In the genomic region with DNA sequence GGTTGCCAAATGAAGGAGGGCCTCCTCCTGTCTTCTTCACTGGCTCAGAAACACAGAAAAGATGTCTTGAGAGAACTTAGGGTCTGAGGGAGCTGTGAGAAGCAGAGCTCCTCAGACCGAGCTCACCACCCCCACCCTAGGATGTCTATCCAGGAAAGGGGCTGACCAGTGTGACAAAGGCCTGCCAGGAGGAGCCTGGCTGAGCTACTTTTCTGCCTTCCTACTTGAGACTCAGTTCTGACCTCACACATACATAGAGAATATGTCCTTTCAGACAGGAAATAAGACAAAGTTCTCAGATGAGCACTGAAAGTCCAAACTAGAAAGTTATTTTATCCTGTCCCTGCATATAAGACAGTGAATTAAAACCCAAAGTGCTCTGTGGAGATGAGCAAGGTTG, we compare ENCODE assay signal across 14 cellular contexts. TPM values are rescaled to one million over a fixed set of nuclear protein-coding genes. Genes with fewer than 3 reads are reported as not detected.
DNase-seq lines count a peak whose midpoint lies in the region; ATAC-seq and TF ChIP-seq lines count a peak whose summit lies in the region.
"Had no signal": no experiment of that assay in that cellular context is flagged by ENCODE, and none has a peak within 500 bp of the region (broad histone marks: within the 10 kb centered on the region; RNA-seq: fewer than 3 reads in every experiment).

No MANE protein-coding gene starts in this region.

- no peaks in the 10 kb centered on the region for H3K27me3 ChIP-seq in brain microvascular endothelial cell (replicated peaks)
- H3K27me3 ChIP-seq: BE2C had no signal

- peak; percentile 56 for ATAC-seq in GM21515 (IDR thresholded peaks at IDR 0.05; ENCODE audit: unreplicated experiment)
- peak; percentile 36 for ATAC-seq in HG03439 (IDR thresholded peaks at IDR 0.05; ENCODE audit: unreplicated experiment)
- ATAC-seq in activated naive CD8-positive, alpha-beta T cell treated with anti-CD3 and anti-CD28 coated beads, Interleukin-2, amount 50 U/mL, for 24 hours: no peak

- no peak overlapping the region for H3K27ac Mint-ChIP-seq in activated naive CD8-positive, alpha-beta T cell treated with anti-CD3 and anti-CD28 coated beads, Interleukin-2, amount 50 U/mL, for 24 hours

- in situ Hi-C loops in brain microvascular endothelial cell (cut with HindIII; ENCODE audit: low pct_ligation_motif_present, low sequenced_read_pairs): no loop called here

- no peaks in the 10 kb centered on the region for H3K9me3 Mint-ChIP-seq in activated naive CD8-positive, alpha-beta T cell treated with anti-CD3 and anti-CD28 coated beads, Interleukin-2, amount 50 U/mL, for 24 hours

- peaks cover 2% of the 10 kb centered on the region for H3K4me1 Mint-ChIP-seq in activated naive CD8-positive, alpha-beta T cell treated with anti-CD3 and anti-CD28 coated beads, Interleukin-2, amount 50 U/mL, for 24 hours

- H3K4me3 Mint-ChIP-seq in activated naive CD8-positive, alpha-beta T cell treated with anti-CD3 and anti-CD28 coated beads, Interleukin-2, amount 50 U/mL, for 24 hours: no peak overlapping the region

- no peak overlapping the region for H3K27ac ChIP-seq in brain microvascular endothelial cell
- H3K27ac ChIP-seq: parathyroid adenoma, SK-N-MC had no signal

- TF ChIP-seq CTCF in GM12864 (IDR thresholded peaks at IDR 0.05; ENCODE audit: low read depth, low read length, missing control alignments): no peak
- no peak for TF ChIP-seq CTCF in fibroblast of the aortic adventitia (IDR thresholded peaks at IDR 0.05; ENCODE audit: insufficient read depth, low read length)
- TF ChIP-seq CTCF in brain microvascular endothelial cell (IDR thresholded peaks at IDR 0.05; ENCODE audit: low read depth, low read length, missing control alignments): no peak

- DNase-seq in GM12864 (ENCODE audit: low read depth): peak; percentile 39
- DNase-seq in fibroblast of the aortic adventitia (ENCODE audit: low read depth): peak; percentile 14
- no peak for DNase-seq in NCI-H526 (lab: John Stamatoyannopoulos, UW)
- no peak for DNase-seq in activated naive CD8-positive, alpha-beta T cell treated with anti-CD3 and anti-CD28 coated beads, Interleukin-2, amount 50 U/mL, for 24 hours
- no peak for DNase-seq in brain microvascular endothelial cell
- no peak for DNase-seq in iPS-NIHi11 (ENCODE audit: low spot score)
- DNase-seq: activated CD4-positive, alpha-beta T cell treated with anti-CD3 and anti-CD28 coated beads, Interleukin-2, amount 50 U/mL, for 48 hours; BE2C; kidney glomerular epithelial cell; NCI-H2081 had no signal

- H3K27me3 Mint-ChIP-seq in activated naive CD8-positive, alpha-beta T cell treated with anti-CD3 and anti-CD28 coated beads, Interleukin-2, amount 50 U/mL, for 24 hours: no peaks in the 10 kb centered on the region

- no peaks in the 10 kb centered on the region for H3K36me3 Mint-ChIP-seq in activated naive CD8-positive, alpha-beta T cell treated with anti-CD3 and anti-CD28 coated beads, Interleukin-2, amount 50 U/mL, for 24 hours (ENCODE audit: low read depth)

- H3K36me3 ChIP-seq in brain microvascular endothelial cell (replicated peaks): no peaks in the 10 kb centered on the region
- H3K36me3 ChIP-seq: BE2C had no signal

- H3K4me3 ChIP-seq in GM12864 (ENCODE audit: low read depth, low read length) (no peak overlapping the region), fibroblast of the aortic adventitia (ENCODE audit: low read depth, low read length) (no peak overlapping the region), brain microvascular endothelial cell (ENCODE audit: low read depth, low read length) (no peak overlapping the region)
- H3K4me3 ChIP-seq: SK-N-MC had no signal

RNA-seq across cellular contexts. Expression of a gene that starts 54.5 kb away (rescaled TPM):
- total RNA-seq in fibroblast of the aortic adventitia (ENCODE audit: low replicate concordance): 4.5 and 11.0 TPM in 2 replicates

RNA-seq across cellular contexts. Expression of a gene that starts 54.7 kb away (rescaled TPM):
- 8.5 and 12.9 TPM in 2 replicates for total RNA-seq in fibroblast of the aortic adventitia (ENCODE audit: low replicate concordance)

Comparison
In these comparisons a context has a peak if more than half of its experiments do, and no peak if none do; other contexts are left out.
1. DNase-seq: peak in GM12864 (single experiment) and fibroblast of the aortic adventitia (single experiment); none in NCI-H526 (0 of 2), activated naive CD8-positive, alpha-beta T cell treated with anti-CD3 and anti-CD28 coated beads, Interleukin-2, amount 50 U/mL, for 24 hours (single experiment), brain microvascular endothelial cell (single experiment) and iPS-NIHi11 (single experiment).